ENCODE assay signal across 8 cellular contexts in genomic region chr17:20992987-20993862, GRCh38. TPM values are rescaled to one million over a fixed set of nuclear protein-coding genes. Genes with fewer than 3 reads are reported as not detected.
A peak's percentile ranks its signal among the peaks of the same experiment; 100 is the strongest.
DNase-seq lines count a peak whose midpoint lies in the region; ATAC-seq and TF ChIP-seq lines count a peak whose summit lies in the region.

No MANE protein-coding gene starts in this region.

- no peaks in the 10 kb centered on the region for H4K20me1 ChIP-seq in GM23248 (ENCODE audit: insufficient read depth)

- peak overlapping the region in 1 of 2 experiments; percentile 5 for H3K18ac ChIP-seq in mesenchymal stem cell (ENCODE audit: low read depth in 1 of 2, low read length in 2 of 2)

- peaks cover 4% of the 10 kb centered on the region for H3K9me3 Mint-ChIP-seq in endodermal cell

- H3K27me3 ChIP-seq in GM23248 (replicated peaks; ENCODE audit: insufficient read depth): no peaks in the 10 kb centered on the region
- no peaks in the 10 kb centered on the region for H3K27me3 ChIP-seq in endodermal cell (ENCODE audit: control insufficient read depth, insufficient read depth, low read length, poor library complexity, severe bottlenecking)
- H3K27me3 ChIP-seq in mesenchymal stem cell (ENCODE audit: control insufficient read depth in 1 of 2, insufficient read depth in 1 of 2, low read length in 2 of 2): no peaks in the 10 kb centered on the region

- H2BK120ac ChIP-seq in mesenchymal stem cell (ENCODE audit: low read depth, low read length): no peak overlapping the region

- peak overlapping the region; percentile 10 for H4K8ac ChIP-seq in mesenchymal stem cell (ENCODE audit: low read length)

- in situ Hi-C loops in GM23248 (cut with MboI): loop anchor here (10.0 kb wide), 1 partner anchor 198 kb away; no protein-coding TSS in a partner anchor

- H3K36me3 ChIP-seq in GM23248 (ENCODE audit: low read depth) (no peaks in the 10 kb centered on the region), endodermal cell (ENCODE audit: control insufficient read depth, insufficient read depth, low read length) (peaks cover 1% of the 10 kb centered on the region), mesenchymal stem cell (ENCODE audit: control insufficient read depth in 1 of 2, insufficient read depth in 2 of 2, low read depth in 1 of 2, low read length in 2 of 2) (peaks cover 2 to 34% of the 10 kb centered on the region in 2 experiments)

- H3K9me2 ChIP-seq in GM23248 (ENCODE audit: insufficient read depth): no peaks in the 10 kb centered on the region

- DNase-seq in AG20443 (ENCODE audit: low spot score) (peak; percentile 93), GM23248 (peak; percentile 70), NCI-H69 (lab: John Stamatoyannopoulos, UW) (peak; percentile 59), endodermal cell (peak; percentile 98), mesenchymal stem cell (peak; percentile 81)
- DNase-seq in activated CD8-positive, alpha-beta memory T cell treated with anti-CD3 and anti-CD28 coated beads for 4 hours (ENCODE audit: low read depth in 2 of 2): peak; percentile 20 to 26
- DNase-seq in stimulated activated CD8-positive, alpha-beta memory T cell treated with anti-CD3 and anti-CD28 coated beads, Interleukin-15, amount 100 ng/mL, for 24 hours (ENCODE audit: low read depth): peak; percentile 26

- ATAC-seq in GM18870 (IDR thresholded peaks at IDR 0.05; ENCODE audit: unreplicated experiment): no peak

- no peaks in the 10 kb centered on the region for H3K27me3 Mint-ChIP-seq in endodermal cell (ENCODE audit: insufficient read depth)

- H3K4me2 ChIP-seq in GM23248 (ENCODE audit: unreplicated experiment) (no peak overlapping the region), mesenchymal stem cell (ENCODE audit: low read length, poor library complexity, severe bottlenecking) (no peak overlapping the region)

- H3K4me3 ChIP-seq in GM23248 (no peak overlapping the region), endodermal cell (ENCODE audit: low read length) (no peak overlapping the region), mesenchymal stem cell (ENCODE audit: insufficient read depth in 1 of 2, low read depth in 1 of 2, low read length in 2 of 2) (no peak overlapping the region)

- H2AK5ac ChIP-seq in mesenchymal stem cell (ENCODE audit: low read length, severe bottlenecking): no peak overlapping the region

- H3K9me3 ChIP-seq in GM23248 (ENCODE audit: low read depth) (no peaks in the 10 kb centered on the region), endodermal cell (ENCODE audit: control insufficient read depth, low read length) (no peaks in the 10 kb centered on the region), mesenchymal stem cell (ENCODE audit: control insufficient read depth, low read length) (no peaks in the 10 kb centered on the region)

- TF ChIP-seq CTCF in endodermal cell (conservative IDR thresholded peaks at IDR 0.05): peak; percentile 92

- H3K23ac ChIP-seq in mesenchymal stem cell (ENCODE audit: low read length in 2 of 2): no peak overlapping the region

- no peak overlapping the region for H3K4ac ChIP-seq in mesenchymal stem cell (ENCODE audit: low read depth in 1 of 2, low read length in 2 of 2)

- H3K4me3 Mint-ChIP-seq in endodermal cell: no peak overlapping the region

- H3K79me1 ChIP-seq in mesenchymal stem cell (replicated peaks; ENCODE audit: low read length, poor library complexity, severe bottlenecking): peaks cover 6% of the 10 kb centered on the region

- H3K27ac Mint-ChIP-seq in endodermal cell: peak overlapping the region; percentile 98

- H3K79me2 ChIP-seq in GM23248 (ENCODE audit: insufficient read depth): peaks cover 4% of the 10 kb centered on the region; the same call in 1 of the 2 replicates

- H3K4me1 ChIP-seq in GM23248 (ENCODE audit: insufficient read depth) (no peaks in the 10 kb centered on the region), endodermal cell (ENCODE audit: control insufficient read depth, insufficient read depth, low read length) (no peaks in the 10 kb centered on the region), mesenchymal stem cell (ENCODE audit: control insufficient read depth, insufficient read depth, low read depth, low read length) (peaks cover 29% of the 10 kb centered on the region)

- WGBS in GM23248 (ENCODE audit: low coverage in 1 of 2, low lambda C conversion rate in 2 of 2, missing lambda C conversion rate in 2 of 2), 2 experiments: 53 to 55% methylated on average over 17 of the region's 17 CpGs
- 65 to 66% methylated on average over 16 to 17 of the region's 17 CpGs for WGBS in endodermal cell (ENCODE audit: insufficient coverage in 1 of 2, insufficient read length in 1 of 2), 2 experiments
- 59% methylated on average over 17 of the region's 17 CpGs for WGBS in mesenchymal stem cell

- H3K9ac ChIP-seq in GM23248 (peak overlapping the region; percentile 46; the same call in 1 of the 2 replicates), endodermal cell (ENCODE audit: extremely low read depth, low read length, poor library complexity, severe bottlenecking) (peak overlapping the region; percentile 54), mesenchymal stem cell (ENCODE audit: low read length) (peak overlapping the region; percentile 65)

- H2BK15ac ChIP-seq in mesenchymal stem cell (ENCODE audit: low read depth, poor library complexity, severe bottlenecking): no peak overlapping the region

- H3K14ac ChIP-seq in mesenchymal stem cell (ENCODE audit: low read length in 2 of 2): no peak overlapping the region

- peaks cover 9% of the 10 kb centered on the region for H3K4me1 Mint-ChIP-seq in endodermal cell

- H2BK12ac ChIP-seq in mesenchymal stem cell (ENCODE audit: low read length in 2 of 2): no peak overlapping the region

- no peaks in the 10 kb centered on the region for H3K36me3 Mint-ChIP-seq in endodermal cell (ENCODE audit: low read depth)

- no peak overlapping the region for H2BK5ac ChIP-seq in mesenchymal stem cell (ENCODE audit: low read depth, low read length, poor library complexity, severe bottlenecking)

- peaks cover 4% of the 10 kb centered on the region; the same call in 1 of the 2 replicates for H3F3A ChIP-seq in GM23248 (ENCODE audit: insufficient read depth)

- no peak overlapping the region for H3K27ac ChIP-seq in GM23248
- peak overlapping the region; percentile 98 for H3K27ac ChIP-seq in endodermal cell (ENCODE audit: low read depth, low read length)
- no peak overlapping the region for H3K27ac ChIP-seq in mesenchymal stem cell (ENCODE audit: low read length, poor library complexity, severe bottlenecking)

- H2AFZ ChIP-seq in GM23248 (no peak overlapping the region), mesenchymal stem cell (ENCODE audit: low read depth, low read length) (no peak overlapping the region)

- H4K91ac ChIP-seq in mesenchymal stem cell (ENCODE audit: low read length): no peak overlapping the region

RNA-seq across cellular contexts. Expression of gene USP22, which starts 49.6 kb away (rescaled TPM):
- 154 and 161 TPM in 2 replicates for total RNA-seq in GM23248 (2014; rRNA removed; shearing (Covaris generic))
- 70.6 and 75.1 TPM in 2 replicates for polyA plus RNA-seq in GM23248 (2016; fragmentation: Nextera tagmentation; extraction: Ambion mirVana)
- 100 to 1,000 TPM; 379 to 396 TPM for total RNA-seq in endodermal cell
- polyA plus RNA-seq in endodermal cell (2013, experiment 1 of 2): 222 TPM
- polyA plus RNA-seq in endodermal cell (2013, experiment 2 of 2): 219 TPM
- 105 TPM for polyA plus RNA-seq in mesenchymal stem cell (2013, experiment 1 of 2)
- 108 TPM for polyA plus RNA-seq in mesenchymal stem cell (2013, experiment 2 of 2)

Comparison
In these comparisons a context has a peak if more than half of its experiments do, and no peak if none do; other contexts are left out.
1. DNase-seq: peak in every context shown above with its lines; median percentile 98 in endodermal cell; 93 in AG20443; 81 in mesenchymal stem cell; 70 in GM23248; 59 in NCI-H69; 26 in stimulated activated CD8-positive, alpha-beta memory T cell treated with anti-CD3 and anti-CD28 coated beads, Interleukin-15, amount 100 ng/mL, for 24 hours; 23 in activated CD8-positive, alpha-beta memory T cell treated with anti-CD3 and anti-CD28 coated beads for 4 hours.